Comparison of ENCODE assay signal across 8 cellular contexts in the genomic region with DNA sequence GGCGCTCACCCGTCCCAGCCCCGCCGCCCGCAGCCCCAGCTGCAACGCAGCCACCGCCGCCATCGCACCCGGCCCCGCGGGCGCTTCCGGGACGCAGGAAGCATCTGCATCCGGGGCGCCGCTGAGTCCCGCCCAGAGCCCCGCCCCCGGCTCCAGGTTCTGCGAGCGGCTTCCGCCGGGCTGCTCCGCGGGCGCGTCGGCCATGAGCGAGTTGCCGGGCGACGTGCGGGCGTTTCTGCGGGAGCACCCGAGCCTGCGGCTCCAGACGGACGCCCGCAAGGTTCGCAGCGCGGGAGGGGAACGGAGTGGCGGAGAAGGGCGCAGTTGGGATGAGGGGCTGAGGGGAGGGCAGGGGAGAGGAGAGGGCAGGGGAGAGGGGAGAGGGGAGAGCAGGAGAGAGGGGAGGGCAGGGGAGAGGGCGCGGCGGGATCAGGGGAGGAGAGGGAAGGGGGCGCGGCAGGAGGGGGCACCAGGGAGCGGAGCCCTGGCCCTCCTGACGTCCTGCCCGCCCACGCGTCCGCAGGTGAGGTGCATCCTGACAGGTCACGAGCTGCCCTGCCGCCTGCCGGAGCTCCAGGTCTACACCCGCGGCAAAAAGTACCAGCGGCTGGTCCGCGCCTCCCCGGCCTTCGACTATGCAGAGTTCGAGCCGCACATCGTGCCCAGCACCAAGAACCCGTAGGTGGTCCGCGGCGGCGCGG. TPM values are rescaled to one million over a fixed set of nuclear protein-coding genes. Genes with fewer than 3 reads are reported as not detected.
DNase-seq lines count a peak whose midpoint lies in the region; FAIRE-seq and TF ChIP-seq lines count a peak whose summit lies in the region.

A gene with protein sequence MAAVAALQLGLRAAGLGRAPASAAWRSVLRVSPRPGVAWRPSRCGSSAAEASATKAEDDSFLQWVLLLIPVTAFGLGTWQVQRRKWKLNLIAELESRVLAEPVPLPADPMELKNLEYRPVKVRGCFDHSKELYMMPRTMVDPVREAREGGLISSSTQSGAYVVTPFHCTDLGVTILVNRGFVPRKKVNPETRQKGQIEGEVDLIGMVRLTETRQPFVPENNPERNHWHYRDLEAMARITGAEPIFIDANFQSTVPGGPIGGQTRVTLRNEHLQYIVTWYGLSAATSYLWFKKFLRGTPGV (minus strand): TSS at position 97 of the 701 bp plus-strand sequence. CDS start 34 bp downstream, at position 63.
SURF2 (plus strand) TSS at position 160 of the 701 bp plus-strand sequence; CDS start at position 203, 43 bp downstream.

- peak within 1 kb of the TSS; percentile 90 for H3K4me3 Mint-ChIP-seq in T-helper 2 cell treated with Interferon-gamma antibody and Interleukin-4, amounts not matched to agents 5 μg/mL and 100 μg/mL, for 36 hours

- H3K9me3 Mint-ChIP-seq in T-helper 2 cell treated with Interferon-gamma antibody and Interleukin-4, amounts not matched to agents 5 μg/mL and 100 μg/mL, for 36 hours = no peaks in the 10 kb centered on the region

- peaks cover 19 to 28% of the 10 kb centered on the region in 2 donors for H3K36me3 ChIP-seq in ascending aorta
- no peaks in the 10 kb centered on the region for H3K36me3 ChIP-seq in hepatocyte (replicated peaks; ENCODE audit: insufficient read depth, low read depth)
- H3K36me3 ChIP-seq in vagina = peaks cover 0 to 31% of the 10 kb centered on the region in 2 donors

- H3K4me1 Mint-ChIP-seq in T-helper 2 cell treated with Interferon-gamma antibody and Interleukin-4, amounts not matched to agents 5 μg/mL and 100 μg/mL, for 36 hours (ENCODE audit: low read depth) = peaks cover 14% of the 10 kb centered on the region

- H3K4me1 ChIP-seq in ascending aorta (peaks cover 10 to 16% of the 10 kb centered on the region in 2 donors), hepatocyte (ENCODE audit: insufficient read depth) (peaks cover 21% of the 10 kb centered on the region), vagina (peaks cover 38% of the 10 kb centered on the region)

- peaks cover 32% of the 10 kb centered on the region for H3K36me3 Mint-ChIP-seq in T-helper 2 cell treated with Interferon-gamma antibody and Interleukin-4, amounts not matched to agents 5 μg/mL and 100 μg/mL, for 36 hours (ENCODE audit: low read depth)

- FAIRE-seq in H54 (lab: Jason Lieb, UNC) = no peak

- peaks cover 45% of the 10 kb centered on the region for H3K79me2 ChIP-seq in hepatocyte

- H3K9me2 ChIP-seq in hepatocyte (replicated peaks; ENCODE audit: insufficient read depth) = no peaks in the 10 kb centered on the region

- intact Hi-C loops in ascending aorta (cut with DNase I) (loop anchor here (1.0 to 5.0 kb wide), 5 partner anchors 8 to 131 kb away; partner anchors contain the start of genes MED22, REXO4, RPL7A and STKLD1), vagina (cut with DNase I) (no loop called here)

- no peaks in the 10 kb centered on the region for H3K27me3 ChIP-seq in ascending aorta
- H3K27me3 ChIP-seq in hepatocyte = no peaks in the 10 kb centered on the region
- H3K27me3 ChIP-seq in vagina = no peaks in the 10 kb centered on the region

- DNase-seq in Daoy (ENCODE audit: low read depth) = peak; percentile 89
- peak; percentile 94 for DNase-seq in H54 (ENCODE audit: insufficient read length, low spot score)
- peak; percentile 88 for DNase-seq in NB4 (ENCODE audit: low read depth)
- peak; percentile 86 for DNase-seq in T-helper 2 cell treated with Interferon-gamma antibody and Interleukin-4, amounts not matched to agents 5 μg/mL and 100 μg/mL, for 36 hours (ENCODE audit: low spot score)
- DNase-seq in ascending aorta (ENCODE audit: low spot score in 2 of 2) = peak; percentile 52 to 92
- DNase-seq in hepatocyte (ENCODE audit: low spot score) = peak; percentile 96
- peak; percentile 85 for DNase-seq in retina
- no peak for DNase-seq in vagina (ENCODE audit: extremely low spot score in 2 of 2)

- H3K27ac Mint-ChIP-seq in T-helper 2 cell treated with Interferon-gamma antibody and Interleukin-4, amounts not matched to agents 5 μg/mL and 100 μg/mL, for 36 hours = peak within 1 kb of the TSS; percentile 90

- TF ChIP-seq POLR2A in H54 (IDR thresholded peaks at IDR 0.05; ENCODE audit: low read depth, low read length) (peak; percentile 74), NB4 (IDR thresholded peaks at IDR 0.05; ENCODE audit: extremely low read depth, insufficient read length) (peak; percentile 72), vagina (IDR thresholded peaks at IDR 0.05) (peak in 1 of 2 donors; percentile 35)

- H3K9me3 ChIP-seq in ascending aorta (no peaks in the 10 kb centered on the region), hepatocyte (ENCODE audit: low read depth) (no peaks in the 10 kb centered on the region), vagina (no peaks in the 10 kb centered on the region)

- no peaks in the 10 kb centered on the region for H3K27me3 Mint-ChIP-seq in T-helper 2 cell treated with Interferon-gamma antibody and Interleukin-4, amounts not matched to agents 5 μg/mL and 100 μg/mL, for 36 hours (ENCODE audit: low read depth)

- peak within 1 kb of the TSS; percentile 85 for H3K4me3 ChIP-seq in NB4 (ENCODE audit: low read depth, low read length)
- peak within 1 kb of the TSS; percentile 70 to 87 for H3K4me3 ChIP-seq in ascending aorta
- peak within 1 kb of the TSS; percentile 95 for H3K4me3 ChIP-seq in hepatocyte
- peak within 1 kb of the TSS; percentile 70 to 81 for H3K4me3 ChIP-seq in vagina

- H3K27ac ChIP-seq in ascending aorta (peak within 1 kb of the TSS; percentile 47 to 72), hepatocyte (peak within 1 kb of the TSS; percentile 80), vagina (peak within 1 kb of the TSS; percentile 59)

- TF ChIP-seq CTCF in NB4 (IDR thresholded peaks at IDR 0.05; ENCODE audit: low read depth, low read length) = no peak
- no peak for TF ChIP-seq CTCF in ascending aorta (IDR thresholded peaks at IDR 0.05)
- no peak for TF ChIP-seq CTCF in hepatocyte (IDR thresholded peaks at IDR 0.05; ENCODE audit: poor library complexity)
- TF ChIP-seq CTCF in vagina (IDR thresholded peaks at IDR 0.05) = no peak

- peaks cover 10% of the 10 kb centered on the region for H4K20me1 ChIP-seq in hepatocyte (ENCODE audit: insufficient read depth, poor library complexity, severe bottlenecking)

- peak within 1 kb of the TSS; percentile 100 for H3K4me2 ChIP-seq in hepatocyte

- WGBS in hepatocyte (ENCODE audit: low lambda C conversion rate, missing lambda C conversion rate) = 2% methylated on average over 36 of the region's 78 CpGs

- H2AFZ ChIP-seq in hepatocyte = peak within 1 kb of the TSS; percentile 9

RNA-seq across cellular contexts. Expression of the first gene that starts in this region (rescaled TPM):
- total RNA-seq in Daoy (2014; rRNA removed; shearing (Covaris generic)) = 46.4 and 57.8 TPM in 2 replicates
- total RNA-seq in ascending aorta (19.9 TPM), hepatocyte (33.9 and 37.4 TPM in 2 replicates), vagina (31.2 TPM)
- 76.5 and 83.9 TPM in 2 replicates for polyA plus RNA-seq in hepatocyte

RNA-seq across cellular contexts. Expression of gene SURF2, which starts in this region (rescaled TPM):
- total RNA-seq in Daoy (2014; rRNA removed; shearing (Covaris generic)) = 56.2 and 82.3 TPM in 2 replicates
- total RNA-seq in ascending aorta = 4.4 TPM
- total RNA-seq in hepatocyte = 13.2 and 13.6 TPM in 2 replicates
- 22.9 and 25.5 TPM in 2 replicates for polyA plus RNA-seq in hepatocyte
- total RNA-seq in vagina = 19.9 TPM

Comparison
In these comparisons a context has a peak if more than half of its experiments do, and no peak if none do; other contexts are left out.
1. DNase-seq: peak in Daoy (single experiment), H54 (single experiment), NB4 (single experiment), T-helper 2 cell treated with Interferon-gamma antibody and Interleukin-4, amounts not matched to agents 5 μg/mL and 100 μg/mL, for 36 hours (single experiment), ascending aorta (2 of 2), hepatocyte (single experiment) and retina (single experiment); none in vagina (0 of 2).
2. Peak in every context shown above with its lines, with median percentiles within 50 percentile points of each other: H3K4me3 ChIP-seq and H3K27ac ChIP-seq.